1 cellular context compared by ENCODE assay signal in genomic region chr3:171863920-171864319, GRCh38.
TF ChIP-seq lines count a peak whose summit lies in the region.

No MANE protein-coding gene starts in this region.

TF ChIP-seq in HepG2, 621 proteins besides CTCF, POLR2A, EP300 and RAD21:
- TF ChIP-seq ZNF629 (CRISPR knock-in tag; conservative IDR thresholded peaks at IDR 0.05) (peak; percentile 88), TIGD3 (CRISPR knock-in tag; IDR thresholded peaks at IDR 0.05; ENCODE audit: borderline replicate concordance) (no peak)
